25 cellular contexts compared by ENCODE assay signal in the genomic region with DNA sequence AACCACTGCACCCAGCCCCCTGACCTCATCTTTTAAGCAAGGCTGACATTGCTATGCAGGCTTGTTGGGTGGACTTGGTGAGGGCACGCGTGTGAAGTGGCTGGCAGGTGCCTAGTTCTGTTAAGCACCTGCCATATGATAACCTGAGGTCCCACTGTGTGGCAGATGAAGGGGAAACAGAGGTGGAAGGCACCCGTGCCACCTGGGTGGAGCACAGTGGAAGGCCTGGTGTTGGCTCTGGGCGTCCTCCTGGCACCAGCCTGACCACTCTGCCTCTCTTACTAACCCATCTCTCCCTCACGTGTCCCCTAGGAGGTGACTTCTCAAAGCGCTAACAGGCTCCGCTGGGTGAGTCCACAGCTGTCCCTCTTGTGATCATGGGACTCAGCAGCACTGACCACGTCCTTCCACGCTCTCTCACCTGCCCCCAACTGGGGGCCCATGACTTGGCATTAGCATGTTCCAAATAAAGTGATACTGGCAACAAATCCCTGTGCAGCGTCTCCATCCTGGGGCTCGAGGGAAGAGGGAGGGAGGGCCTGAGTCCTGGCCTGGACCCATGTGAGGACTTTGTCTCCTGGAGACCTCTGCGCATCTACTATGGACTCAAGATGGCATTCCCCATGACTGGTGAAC.
"Had no signal": no experiment of that assay in that cellular context is flagged by ENCODE, and none has a peak within 500 bp of the region (broad histone marks: within the 10 kb centered on the region; RNA-seq: fewer than 3 reads in every experiment).

No MANE protein-coding gene starts in this region.

- H3K27ac Mint-ChIP-seq: effector memory CD8-positive, alpha-beta T cell; immature natural killer cell; naive thymus-derived CD4-positive, alpha-beta T cell; nephron; neural progenitor cell; progenitor cell of endocrine pancreas had no signal

- H3K4me3 Mint-ChIP-seq: effector memory CD8-positive, alpha-beta T cell; immature natural killer cell; naive thymus-derived CD4-positive, alpha-beta T cell; nephron; stimulated activated naive CD8-positive, alpha-beta T cell treated with anti-CD3 and anti-CD28 coated beads, Interleukin-15, amount 100 ng/mL, for 72 hours had no signal

- DNase-seq: effector memory CD8-positive, alpha-beta T cell; hypothalamus; immature natural killer cell; islet precursor cell; left ventricle myocardium superior; lower lobe of right lung; naive thymus-derived CD4-positive, alpha-beta T cell; small intestine; stimulated activated CD4-positive, alpha-beta T cell treated with anti-CD3 and anti-CD28 coated beads, Interleukin-12 subunit alpha, Interleukin-12 subunit beta, amount 100 ng/mL, for 4 hours; stimulated activated CD4-positive, alpha-beta T cell treated with anti-CD3 and anti-CD28 coated beads, Interleukin-1b, Interleukin-23, amount 100 ng/mL, for 48 hours; stimulated activated CD4-positive, alpha-beta T cell treated with anti-CD3 and anti-CD28 coated beads, Interleukin-4, amount 100 ng/mL, for 1 hour; stimulated activated CD8-positive, alpha-beta memory T cell treated with anti-CD3 and anti-CD28 coated beads, Interleukin-4, amount 100 ng/mL, for 48 hours; stimulated activated naive CD4-positive, alpha-beta T cell; stimulated activated naive CD8-positive, alpha-beta T cell treated with anti-CD3 and anti-CD28 coated beads, Interleukin-15, amount 100 ng/mL, for 72 hours; transverse colon; upper lobe of right lung had no signal

- H3K4me3 ChIP-seq: coronary artery, lower lobe of right lung, neural progenitor cell, suprapubic skin, transverse colon, upper lobe of right lung, vagina had no signal

- H3K9me3 Mint-ChIP-seq: effector memory CD8-positive, alpha-beta T cell; immature natural killer cell; nephron; neural progenitor cell; stimulated activated naive CD8-positive, alpha-beta T cell treated with anti-CD3 and anti-CD28 coated beads, Interleukin-15, amount 100 ng/mL, for 72 hours had no signal

- H3K4me1 ChIP-seq: lower lobe of right lung, upper lobe of right lung, vagina had no signal

- H3K27me3 ChIP-seq: upper lobe of right lung, vagina had no signal

- H3K9me3 ChIP-seq: lower lobe of right lung, suprapubic skin, transverse colon, upper lobe of right lung, vagina had no signal

- FAIRE-seq: endometrium, frontal cortex, small intestine had no signal

- H3K36me3 Mint-ChIP-seq: immature natural killer cell; naive thymus-derived CD4-positive, alpha-beta T cell; neural progenitor cell had no signal

- H3K27ac ChIP-seq: coronary artery, lower lobe of right lung, neural progenitor cell, parathyroid adenoma, suprapubic skin, transverse colon, upper lobe of right lung, vagina had no signal

- H3K36me3 ChIP-seq: lower lobe of right lung, neural progenitor cell, suprapubic skin, transverse colon, upper lobe of right lung, vagina had no signal

- ATAC-seq: effector memory CD8-positive, alpha-beta T cell; left ventricle myocardium superior; lower lobe of right lung; naive thymus-derived CD4-positive, alpha-beta T cell; stimulated activated naive CD8-positive, alpha-beta T cell treated with anti-CD3 and anti-CD28 coated beads, Interleukin-15, amount 100 ng/mL, for 72 hours; upper lobe of right lung had no signal
